Comparison of ENCODE assay signal across 7 cellular contexts in the genomic region with DNA sequence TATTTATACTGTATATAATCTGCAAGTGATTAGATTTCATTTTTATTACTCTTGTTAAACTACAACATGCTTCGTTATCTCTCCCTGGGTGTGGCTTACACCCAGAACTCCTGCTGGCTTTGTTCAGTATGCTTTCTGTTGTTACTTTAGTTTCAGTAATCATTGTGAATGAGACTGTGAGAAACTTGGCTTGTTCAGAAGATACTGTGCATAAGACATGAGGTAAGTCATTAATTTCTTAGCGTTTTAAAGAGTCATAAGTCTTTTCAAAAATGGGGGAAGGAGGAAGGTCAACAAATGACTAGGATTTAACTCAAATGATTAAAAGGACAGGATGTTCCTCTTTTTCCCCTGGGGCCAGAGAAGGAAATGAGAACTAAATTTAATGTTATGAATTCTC. TPM values are rescaled to one million over a fixed set of nuclear protein-coding genes. Genes with fewer than 3 reads are reported as not detected.
DNase-seq lines count a peak whose midpoint lies in the region; ATAC-seq, FAIRE-seq and TF ChIP-seq lines count a peak whose summit lies in the region.

No MANE protein-coding gene starts in this region.

- intact Hi-C loops in K562 (cut with micrococcal nuclease) = no loop called here

- no peak for TF ChIP-seq EP300 in K562 (IDR thresholded peaks at IDR 0.05; ENCODE audit: low read length)
- no peak for TF ChIP-seq EP300 in suprapubic skin (IDR thresholded peaks at IDR 0.05)

- peaks cover 7 to 34% of the 10 kb centered on the region in 2 experiments; a peak in 3 of 5 replicates for H3K4me1 ChIP-seq in K562 (replicated peaks in 1 of 2; ENCODE audit: control insufficient read depth in 2 of 2, insufficient read depth in 2 of 2, low read length in 2 of 2)
- peaks cover 14% of the 10 kb centered on the region for H3K4me1 ChIP-seq in suprapubic skin

- TF ChIP-seq POLR2A in K562 (conservative IDR thresholded peaks at IDR 0.05) (no peak), suprapubic skin (IDR thresholded peaks at IDR 0.05) (no peak)

- peak overlapping the region; percentile 49 for H2AFZ ChIP-seq in K562 (ENCODE audit: low read depth, low read length)

- WGBS in K562 (ENCODE audit: insufficient coverage, low coverage, missing lambda C conversion rate) = 0% methylated on average over 2 of the region's 2 CpGs
- WGBS in suprapubic skin = 12% methylated on average over 2 of the region's 2 CpGs

- H3K27ac ChIP-seq in K562 (ENCODE audit: extremely low read depth, low read depth, low read length) (peak overlapping the region; percentile 34; the same call in 2 of the 3 replicates), suprapubic skin (peak overlapping the region; percentile 30)

- no peak overlapping the region for H3K4me3 ChIP-seq in K562
- H3K4me3 ChIP-seq in suprapubic skin = no peak overlapping the region

- peak; percentile 63 for ATAC-seq in GM19467 (IDR thresholded peaks at IDR 0.05; ENCODE audit: unreplicated experiment)
- ATAC-seq in HG03280 (IDR thresholded peaks at IDR 0.05; ENCODE audit: unreplicated experiment) = peak; percentile 69
- ATAC-seq in K562 = peak; percentile 77

- CTCF ChIA-PET in K562 (lab: Yijun Ruan, JAX; ENCODE audit: low intra/inter-chr PET ratio) = no interaction called here

- no peak for TF ChIP-seq RAD21 in K562 (CRISPR knock-in tag; conservative IDR thresholded peaks at IDR 0.05 in 1 of 2, IDR thresholded peaks at IDR 0.05 in 1 of 2)

- no peaks in the 10 kb centered on the region for H3K9me3 ChIP-seq in K562 (replicated peaks; ENCODE audit: control insufficient read depth, insufficient read depth, low read depth, low read length)
- H3K9me3 ChIP-seq in suprapubic skin = no peaks in the 10 kb centered on the region

- no peaks in the 10 kb centered on the region for H3K79me2 ChIP-seq in K562 (ENCODE audit: control insufficient read depth, insufficient read depth, low read length)

- in situ Hi-C loops in K562 (cut with MboI) = no loop called here

- H3K9ac ChIP-seq in K562 (ENCODE audit: insufficient read depth in 1 of 2, low read depth in 2 of 2, low read length in 2 of 2) = peak overlapping the region in 1 of 2 experiments; percentile 6; a peak in 1 of 4 replicates

- H4K20me1 ChIP-seq in K562 (replicated peaks; ENCODE audit: control insufficient read depth, insufficient read depth, low read length) = no peaks in the 10 kb centered on the region

- no peaks in the 10 kb centered on the region for H3K27me3 ChIP-seq in K562 (ENCODE audit: control insufficient read depth in 2 of 2, insufficient read depth in 2 of 2, low read length in 2 of 2)
- no peaks in the 10 kb centered on the region for H3K27me3 ChIP-seq in suprapubic skin

- TF ChIP-seq CTCF in K562 (IDR thresholded peaks at IDR 0.05 in 2 of 3, conservative IDR thresholded peaks at IDR 0.05 in 1 of 3; ENCODE audit: insufficient read depth in 2 of 3, low read depth in 1 of 3, low read length in 3 of 3) (no peak), suprapubic skin (IDR thresholded peaks at IDR 0.05) (no peak)

- DNase-seq in K562 (ENCODE audit: extremely low read depth in 1 of 4, low spot score in 3 of 4) (peak in 2 of 4 experiments; percentile 32 to 44), suprapubic skin (ENCODE audit: low spot score in 2 of 2) (no peak), urothelium cell line (ENCODE audit: low spot score) (no peak), glomerular visceral epithelial cell (ENCODE audit: extremely low spot score) (no peak), anterior cingulate cortex (lab: John Stamatoyannopoulos, UW) (no peak)

- H3K36me3 ChIP-seq in K562 (ENCODE audit: control insufficient read depth, insufficient read depth, low read length) = no peaks in the 10 kb centered on the region
- H3K36me3 ChIP-seq in suprapubic skin = no peaks in the 10 kb centered on the region

- no TSS peak for BruUV-seq in K562 (replicated peaks; lab: Mats Ljungman, UMichigan)

- FAIRE-seq in K562 (lab: Jason Lieb, UNC) (peak; percentile 35), urothelium cell line (lab: Jason Lieb, UNC) (no peak)

- 0 out of 2 replicates have a peak overlapping the region, but pooled peaks have one; percentile 42 for H3K4me2 ChIP-seq in K562 (ENCODE audit: insufficient read depth, low read length)

- no peaks in the 10 kb centered on the region for H3K9me1 ChIP-seq in K562 (ENCODE audit: control insufficient read depth, insufficient read depth, low read length)

- POLR2A ChIA-PET in K562 (lab: Yijun Ruan, JAX) = no interaction called here

TF ChIP-seq in K562, 482 proteins besides CTCF, POLR2A, EP300 and RAD21:
- TF ChIP-seq SOX6 (IDR thresholded peaks at IDR 0.05) (0 out of 2 replicates have a peak, but pooled peaks have one; percentile 13), SMARCA4 (IDR thresholded peaks at IDR 0.05) (peak; percentile 50; the same call in 1 of the 2 replicates), HMBOX1 (IDR thresholded peaks at IDR 0.05) (peak; percentile 32), HSF4 (CRISPR knock-in tag; IDR thresholded peaks at IDR 0.05; ENCODE audit: borderline replicate concordance) (no peak), HNRNPK (IDR thresholded peaks at IDR 0.05; ENCODE audit: low read depth, low read length, poor library complexity, severe bottlenecking) (no peak), SMARCE1 (IDR thresholded peaks at IDR 0.05) (peak; percentile 25; the same call in 1 of the 2 replicates), DPF2 (IDR thresholded peaks at IDR 0.05) (peak; percentile 45), NCOR1 (IDR thresholded peaks at IDR 0.05) (no peak)
- TF ChIP-seq, protein P1, sequence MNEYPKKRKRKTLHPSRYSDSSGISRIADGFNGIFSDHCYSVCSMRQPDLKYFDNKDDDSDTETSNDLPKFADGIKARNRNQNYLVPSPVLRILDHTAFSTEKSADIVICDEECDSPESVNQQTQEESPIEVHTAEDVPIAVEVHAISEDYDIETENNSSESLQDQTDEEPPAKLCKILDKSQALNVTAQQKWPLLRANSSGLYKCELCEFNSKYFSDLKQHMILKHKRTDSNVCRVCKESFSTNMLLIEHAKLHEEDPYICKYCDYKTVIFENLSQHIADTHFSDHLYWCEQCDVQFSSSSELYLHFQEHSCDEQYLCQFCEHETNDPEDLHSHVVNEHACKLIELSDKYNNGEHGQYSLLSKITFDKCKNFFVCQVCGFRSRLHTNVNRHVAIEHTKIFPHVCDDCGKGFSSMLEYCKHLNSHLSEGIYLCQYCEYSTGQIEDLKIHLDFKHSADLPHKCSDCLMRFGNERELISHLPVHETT (CRISPR knock-in tag; conservative IDR thresholded peaks at IDR 0.05 in 1 of 2, IDR thresholded peaks at IDR 0.05 in 1 of 2) = no peak

RNA-seq across cellular contexts. Expression of gene ADD3, which starts 11.6 kb away (rescaled TPM):
- total RNA-seq in K562 (2011; cell fraction: chromatin; rRNA removed; ENCODE audit: low replicate concordance) = 118 and 251 TPM in 2 replicates
- 39.9 and 58.7 TPM in 2 replicates for total RNA-seq in K562 (2011; cell fraction: nucleolus; rRNA removed)
- 91.3 and 97.2 TPM in 2 replicates for total RNA-seq in K562 (2011; cell fraction: nucleoplasm; rRNA removed)
- total RNA-seq in K562 (2014; rRNA removed) (24.7 and 25.4 TPM in 2 replicates), K562 (2014; rRNA removed; fragmentation: Illumina TruSeq; extraction: Trizol) (44.9 and 52.7 TPM in 2 replicates), K562 (2015; rRNA removed; fragmentation: Illumina TruSeq; extraction: Trizol) (42.6 and 46.0 TPM in 2 replicates), K562 (2021) (31.7 and 32.3 TPM in 2 replicates), suprapubic skin (100 to 1,000 TPM in 3 of 4 donors, 10 to 100 TPM in 1; 72.6 to 335 (median 279) TPM)
- polyA plus RNA-seq in K562 (2011; rRNA removed) (98.7 and 125 TPM in 2 replicates), K562 (2014; fragmentation: Illumina TruSeq; extraction: Trizol) (53.4 and 95.6 TPM in 2 replicates), K562 (2014; fragmentation: Nextera tagmentation; extraction: Ambion mirVana) (10 to 100 TPM; 13.2 to 15.1 TPM), K562 (2014; rRNA removed) (25.1 and 31.7 TPM in 2 replicates)
- 17.4 and 51.0 TPM in 2 replicates for polyA plus RNA-seq in K562 (2011; cell fraction: cytosol; rRNA removed)
- 70.6 and 117 TPM in 2 replicates for polyA plus RNA-seq in K562 (2011; cell fraction: nucleus; rRNA removed)
- 36.4 and 43.2 TPM in 2 replicates for polyA plus RNA-seq in K562 (2012)
- polyA minus RNA-seq in K562 (2011; rRNA and poly(A)+ RNA removed) = 153 TPM in 2 replicates
- 28.1 and 63.8 TPM in 2 replicates for polyA minus RNA-seq in K562 (2011; cell fraction: cytosol; rRNA and poly(A)+ RNA removed)
- polyA minus RNA-seq in K562 (2011; cell fraction: nucleus; rRNA and poly(A)+ RNA removed) = 40.8 and 87.7 TPM in 2 replicates
